10 cellular contexts compared by ENCODE assay signal in genomic region chr4:105453550-105454201, GRCh38. TPM values are rescaled to one million over a fixed set of nuclear protein-coding genes. Genes with fewer than 3 reads are reported as not detected.
DNase-seq lines count a peak whose midpoint lies in the region; ATAC-seq lines count a peak whose summit lies in the region.
"Had no signal": no experiment of that assay in that cellular context is flagged by ENCODE, and none has a peak within 500 bp of the region (broad histone marks: within the 10 kb centered on the region; RNA-seq: fewer than 3 reads in every experiment).

No MANE protein-coding gene starts in this region.

- H3K27ac Mint-ChIP-seq in activated naive CD4-positive, alpha-beta T cell treated with anti-CD3 and anti-CD28 coated beads, Interleukin-2, amount 50 U/mL, for 72 hours = peak overlapping the region in 1 of 2 donors; percentile 53

- peaks cover 24 to 33% of the 10 kb centered on the region in 2 donors for H3K36me3 Mint-ChIP-seq in activated naive CD4-positive, alpha-beta T cell treated with anti-CD3 and anti-CD28 coated beads, Interleukin-2, amount 50 U/mL, for 72 hours

- no peaks in the 10 kb centered on the region for H3K9me3 Mint-ChIP-seq in activated naive CD4-positive, alpha-beta T cell treated with anti-CD3 and anti-CD28 coated beads, Interleukin-2, amount 50 U/mL, for 72 hours

- ATAC-seq in GM18498 (IDR thresholded peaks at IDR 0.05; ENCODE audit: unreplicated experiment) = peak; percentile 84
- ATAC-seq in GM19324 (IDR thresholded peaks at IDR 0.05; ENCODE audit: low FRiP score, unreplicated experiment) = peak; percentile 61
- peak; percentile 88 for ATAC-seq in HG02885 (IDR thresholded peaks at IDR 0.05; ENCODE audit: poor library complexity, unreplicated experiment)
- peak; percentile 99 for ATAC-seq in activated naive CD4-positive, alpha-beta T cell treated with anti-CD3 and anti-CD28 coated beads, Interleukin-2, amount 50 U/mL, for 72 hours
- ATAC-seq: HepG2, PC-3 had no signal

- DNase-seq in activated naive CD4-positive, alpha-beta T cell treated with anti-CD3 and anti-CD28 coated beads, Interleukin-2, amount 50 U/mL, for 72 hours (ENCODE audit: low spot score in 2 of 2) = peak in 1 of 2 donors; percentile 10
- DNase-seq in Ammon's horn (ENCODE audit: low spot score) (no peak), KG1 (lab: John Stamatoyannopoulos, UW) (no peak), MV-4-11 (lab: John Stamatoyannopoulos, UW) (no peak), cerebellar cortex (ENCODE audit: low spot score) (no peak)
- DNase-seq: PC-3 had no signal

RNA-seq across cellular contexts. Expression of gene PPA2, which starts 20.2 kb away (rescaled TPM):
- 10 to 100 TPM; 45.2 to 81.1 TPM for total RNA-seq in activated naive CD4-positive, alpha-beta T cell treated with anti-CD3 and anti-CD28 coated beads, Interleukin-2, amount 50 U/mL, for 72 hours
